In the genomic region with DNA sequence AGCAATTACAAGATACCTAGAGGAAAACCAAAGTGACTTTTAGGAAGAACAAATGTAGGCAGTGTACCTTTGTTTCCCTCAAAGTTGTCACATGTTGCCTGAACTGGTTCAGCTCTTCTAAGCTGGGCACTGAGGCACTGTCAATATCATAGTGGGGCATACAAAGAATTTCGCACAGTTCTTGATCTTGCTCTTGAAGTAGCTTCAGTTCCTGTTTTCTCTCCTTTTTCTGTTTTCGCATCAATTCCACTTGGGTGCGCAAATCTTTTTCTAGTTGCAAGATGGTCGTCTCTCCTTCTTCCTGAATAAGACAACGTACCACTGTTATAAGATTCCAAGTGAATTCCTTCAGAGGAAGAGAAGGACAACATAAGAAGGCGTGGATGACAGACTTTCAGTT, we compare ENCODE assay signal across 10 cellular contexts. TPM values are rescaled to one million over a fixed set of nuclear protein-coding genes. Genes with fewer than 3 reads are reported as not detected.
A peak's percentile ranks its signal among the peaks of the same experiment; 100 is the strongest.
DNase-seq lines count a peak whose midpoint lies in the region; ATAC-seq and TF ChIP-seq lines count a peak whose summit lies in the region.
"Had no signal": no experiment of that assay in that cellular context is flagged by ENCODE, and none has a peak within 500 bp of the region (broad histone marks: within the 10 kb centered on the region; RNA-seq: fewer than 3 reads in every experiment).

No MANE protein-coding gene starts in this region.

- H3K27ac Mint-ChIP-seq in T-helper 1 cell treated with Interleukin-12 subunit alpha and Interleukin-12 subunit beta and Interleukin-4 antibody, amounts not matched to agents 30 μg/mL and 1 μg/mL, for 36 hours: peak overlapping the region; percentile 73
- no peak overlapping the region for H3K27ac Mint-ChIP-seq in immature natural killer cell

- H3K9me3 Mint-ChIP-seq in T-helper 1 cell treated with Interleukin-12 subunit alpha and Interleukin-12 subunit beta and Interleukin-4 antibody, amounts not matched to agents 30 μg/mL and 1 μg/mL, for 36 hours: no peaks in the 10 kb centered on the region
- no peaks in the 10 kb centered on the region for H3K9me3 Mint-ChIP-seq in immature natural killer cell

- peaks cover 57% of the 10 kb centered on the region for H3K36me3 Mint-ChIP-seq in T-helper 1 cell treated with Interleukin-12 subunit alpha and Interleukin-12 subunit beta and Interleukin-4 antibody, amounts not matched to agents 30 μg/mL and 1 μg/mL, for 36 hours (ENCODE audit: low read depth)
- H3K36me3 Mint-ChIP-seq in immature natural killer cell: peaks cover 0 to 8% (median 7%) of the 10 kb centered on the region in 3 donors

- no peak overlapping the region for H3K4me3 Mint-ChIP-seq in T-helper 1 cell treated with Interleukin-12 subunit alpha and Interleukin-12 subunit beta and Interleukin-4 antibody, amounts not matched to agents 30 μg/mL and 1 μg/mL, for 36 hours
- H3K4me3 Mint-ChIP-seq in immature natural killer cell: no peak overlapping the region

- H3K27me3 Mint-ChIP-seq in T-helper 1 cell treated with Interleukin-12 subunit alpha and Interleukin-12 subunit beta and Interleukin-4 antibody, amounts not matched to agents 30 μg/mL and 1 μg/mL, for 36 hours (ENCODE audit: low read depth): no peaks in the 10 kb centered on the region
- no peaks in the 10 kb centered on the region for H3K27me3 Mint-ChIP-seq in immature natural killer cell (ENCODE audit: low read depth in 3 of 3)

- peaks cover 31% of the 10 kb centered on the region for H3K4me1 Mint-ChIP-seq in T-helper 1 cell treated with Interleukin-12 subunit alpha and Interleukin-12 subunit beta and Interleukin-4 antibody, amounts not matched to agents 30 μg/mL and 1 μg/mL, for 36 hours (ENCODE audit: low read depth)
- H3K4me1 Mint-ChIP-seq in immature natural killer cell: peaks cover 4 to 7% of the 10 kb centered on the region in 2 donors

- WGBS in tibial nerve, 2 donors: 82 to 91% methylated on average over 6 of the region's 6 CpGs

- peak overlapping the region; percentile 14 for H3K27ac ChIP-seq in neutrophil
- H3K27ac ChIP-seq in tibial nerve: no peak overlapping the region

- H3K36me3 ChIP-seq in neutrophil (peaks cover 29% of the 10 kb centered on the region), tibial nerve (peaks cover 0 to 55% (median 0%) of the 10 kb centered on the region in 3 donors)

- H3K4me1 ChIP-seq in neutrophil (ENCODE audit: control insufficient read depth in 1 of 2, insufficient read depth in 1 of 2, low read depth in 1 of 2, low read length in 1 of 2): peaks cover 6 to 8% of the 10 kb centered on the region in 2 experiments
- H3K4me1 ChIP-seq in tibial nerve: no peaks in the 10 kb centered on the region

- DNase-seq in T-helper 1 cell (no peak), immature natural killer cell (no peak), tibial nerve (ENCODE audit: low spot score in 2 of 2) (no peak), HT-29 (ENCODE audit: low spot score) (no peak)
- DNase-seq: GOT3, NCI-H748 treated with DMSO at 0.1 percent for 48 hours had no signal

- ATAC-seq in GM21576 (IDR thresholded peaks at IDR 0.05; ENCODE audit: unreplicated experiment) (peak; percentile 77), HG03342 (IDR thresholded peaks at IDR 0.05; ENCODE audit: unreplicated experiment) (peak; percentile 74)

- no peak overlapping the region for H3K4me3 ChIP-seq in neutrophil (ENCODE audit: low read depth in 1 of 2, low read length in 1 of 2)
- H3K4me3 ChIP-seq in tibial nerve: no peak overlapping the region

- H3K27me3 ChIP-seq in neutrophil (no peaks in the 10 kb centered on the region), tibial nerve (no peaks in the 10 kb centered on the region)

- no peak for TF ChIP-seq EP300 in tibial nerve (IDR thresholded peaks at IDR 0.05)

- TF ChIP-seq POLR2A in tibial nerve (IDR thresholded peaks at IDR 0.05): no peak

- TF ChIP-seq CTCF in neutrophil (IDR thresholded peaks at IDR 0.05): no peak
- no peak for TF ChIP-seq CTCF in tibial nerve (IDR thresholded peaks at IDR 0.05)

- no peaks in the 10 kb centered on the region for H3K9me3 ChIP-seq in neutrophil
- H3K9me3 ChIP-seq in tibial nerve: no peaks in the 10 kb centered on the region

RNA-seq across cellular contexts. Expression of a gene that starts 12.7 kb away (rescaled TPM):
- polyA plus RNA-seq in immature natural killer cell: 1 to 10 TPM; 1.1 to 4.1 (median 1.5) TPM
- total RNA-seq in tibial nerve: 10 to 100 TPM; 12.1 to 31.0 (median 14.9) TPM
- total RNA-seq in HT-29 (2014; rRNA removed; shearing (Covaris generic)): 228 and 230 TPM in 2 replicates

RNA-seq across cellular contexts. Expression of a gene that starts 27.0 kb away (rescaled TPM):
- polyA plus RNA-seq in immature natural killer cell: 1 to 10 TPM in 2 of 3 donors, not detected in 1; 1.6 to 3.0 TPM
- total RNA-seq in tibial nerve: 10 to 100 TPM in 3 of 4 donors, 1 to 10 TPM in 1; 8.7 to 15.9 (median 12.5) TPM
- 38.0 and 49.3 TPM in 2 replicates for total RNA-seq in HT-29 (2014; rRNA removed; shearing (Covaris generic))

RNA-seq across cellular contexts. Expression of a gene that starts 40.7 kb away (rescaled TPM):
- 10 to 100 TPM in 1 of 3 donors, 1 to 10 TPM in 2; 4.2 to 10.5 (median 4.7) TPM for polyA plus RNA-seq in immature natural killer cell
- 10 to 100 TPM in 2 of 4 donors, 1 to 10 TPM in 2; 8.7 to 10.9 (median 10.1) TPM for total RNA-seq in tibial nerve
- 5.2 and 8.9 TPM in 2 replicates for total RNA-seq in HT-29 (2014; rRNA removed; shearing (Covaris generic))

RNA-seq across cellular contexts. Expression of a gene that starts 46.6 kb away (rescaled TPM):
- 10 to 100 TPM; 54.9 to 74.4 (median 59.3) TPM for polyA plus RNA-seq in immature natural killer cell
- 10 to 100 TPM; 47.7 to 64.2 (median 58.4) TPM for total RNA-seq in tibial nerve
- total RNA-seq in HT-29 (2014; rRNA removed; shearing (Covaris generic)): 80.6 and 88.0 TPM in 2 replicates

RNA-seq across cellular contexts. Expression of a gene that starts 49.3 kb away (rescaled TPM):
- polyA plus RNA-seq in immature natural killer cell: 10 to 100 TPM; 25.5 to 33.1 (median 32.1) TPM
- 10 to 100 TPM; 16.5 to 22.5 (median 18.7) TPM for total RNA-seq in tibial nerve
- 41.1 and 45.7 TPM in 2 replicates for total RNA-seq in HT-29 (2014; rRNA removed; shearing (Covaris generic))
